9 cellular contexts compared by ENCODE assay signal in genomic region chr6:43608310-43608763, GRCh38. TPM values are rescaled to one million over a fixed set of nuclear protein-coding genes. Genes with fewer than 3 reads are reported as not detected.
DNase-seq lines count a peak whose midpoint lies in the region; ATAC-seq and TF ChIP-seq lines count a peak whose summit lies in the region.
"Had no signal": no experiment of that assay in that cellular context is flagged by ENCODE, and none has a peak within 500 bp of the region (broad histone marks: within the 10 kb centered on the region; RNA-seq: fewer than 3 reads in every experiment).

No MANE protein-coding gene starts in this region.

- H2AFZ ChIP-seq in PC-9, result no peak overlapping the region

- H3K4me2 ChIP-seq in PC-9, result no peak overlapping the region

- H3K9me2 ChIP-seq in PC-9 (ENCODE audit: insufficient read depth), result no peaks in the 10 kb centered on the region

- H4K20me1 ChIP-seq in PC-9 (ENCODE audit: insufficient read depth), result no peaks in the 10 kb centered on the region

- H3F3A ChIP-seq in PC-9 (ENCODE audit: insufficient read depth, low read depth), result peaks cover 53% of the 10 kb centered on the region; the same call in 1 of the 2 replicates

- H3K27me3 ChIP-seq in PC-9 (ENCODE audit: insufficient read depth, low read depth) (no peaks in the 10 kb centered on the region), neutrophil (no peaks in the 10 kb centered on the region)

- H3K36me3 ChIP-seq in PC-9 (ENCODE audit: low read depth) (peaks cover 7% of the 10 kb centered on the region; the same call in 1 of the 2 replicates), neutrophil (peaks cover 54% of the 10 kb centered on the region)

- peaks cover 12 to 29% of the 10 kb centered on the region in 2 donors for H3K36me3 Mint-ChIP-seq in activated T-cell treated with anti-CD3 and anti-CD28 coated beads, Interleukin-2, amount 50 U/mL, for 72 hours (ENCODE audit: insufficient read depth in 2 of 2)
- peaks cover 22% of the 10 kb centered on the region for H3K36me3 Mint-ChIP-seq in type B pancreatic cell

- H3K4me1 ChIP-seq in PC-9 (replicated peaks; ENCODE audit: insufficient read depth), result no peaks in the 10 kb centered on the region
- peaks cover 0 to 3% of the 10 kb centered on the region in 2 experiments for H3K4me1 ChIP-seq in neutrophil (ENCODE audit: control insufficient read depth in 1 of 2, insufficient read depth in 1 of 2, low read depth in 1 of 2, low read length in 1 of 2)

- peak; percentile 14 for DNase-seq in DMS 273 treated with DMSO at 0.1 percent for 48 hours (lab: John Stamatoyannopoulos, UW)
- peak; percentile 76 for DNase-seq in LHCN-M2 (ENCODE audit: low read depth)
- DNase-seq in PC-9, result peak; percentile 60 to 63
- peak; percentile 55 to 58 for DNase-seq in activated T-cell treated with anti-CD3 and anti-CD28 coated beads, Interleukin-2, amount 50 U/mL, for 72 hours
- DNase-seq in fibroblast of peridontal ligament (ENCODE audit: extremely low read depth), result peak; percentile 90
- no peak for DNase-seq in type B pancreatic cell (ENCODE audit: extremely low spot score, unreplicated experiment)

- H3K27ac ChIP-seq in PC-9 (no peak overlapping the region), neutrophil (no peak overlapping the region)

- POLR2A ChIA-PET in PC-9 (lab: Charles Lee; ENCODE audit: unreplicated experiment), result interaction anchor here (0.6 kb wide), 1 partner anchor 471 kb away, joined by 3 read pairs; no protein-coding TSS in a partner anchor

- H3K27ac Mint-ChIP-seq in activated T-cell treated with anti-CD3 and anti-CD28 coated beads, Interleukin-2, amount 50 U/mL, for 72 hours, result peak overlapping the region; percentile 2
- H3K27ac Mint-ChIP-seq in type B pancreatic cell, result no peak overlapping the region
- H3K27ac Mint-ChIP-seq: activated naive CD8-positive, alpha-beta T cell had no signal

- peaks cover 4% of the 10 kb centered on the region for H3K4me1 Mint-ChIP-seq in activated T-cell treated with anti-CD3 and anti-CD28 coated beads, Interleukin-2, amount 50 U/mL, for 72 hours (ENCODE audit: low read depth)
- peaks cover 4% of the 10 kb centered on the region for H3K4me1 Mint-ChIP-seq in type B pancreatic cell (ENCODE audit: unreplicated experiment)

- H3K79me2 ChIP-seq in PC-9 (ENCODE audit: low read depth), result no peaks in the 10 kb centered on the region

- no peak overlapping the region for H3K4me3 ChIP-seq in PC-9
- H3K4me3 ChIP-seq in neutrophil (ENCODE audit: low read depth in 1 of 2, low read length in 1 of 2), result no peak overlapping the region

- no TSS peak for BruUV-seq in PC-9 (replicated peaks; lab: Mats Ljungman, UMichigan)

- H3K9me3 ChIP-seq in PC-9 (ENCODE audit: insufficient read depth, low read depth), result no peaks in the 10 kb centered on the region
- no peaks in the 10 kb centered on the region for H3K9me3 ChIP-seq in neutrophil

- H3K27me3 Mint-ChIP-seq in activated T-cell treated with anti-CD3 and anti-CD28 coated beads, Interleukin-2, amount 50 U/mL, for 72 hours (ENCODE audit: low read depth), result no peaks in the 10 kb centered on the region
- no peaks in the 10 kb centered on the region for H3K27me3 Mint-ChIP-seq in type B pancreatic cell
- H3K27me3 Mint-ChIP-seq: activated naive CD8-positive, alpha-beta T cell had no signal

- CTCF ChIA-PET in PC-9 (lab: Charles Lee), result interaction anchor here (0.5 to 1.2 kb wide), 4 partner anchors 9 to 629 kb away, joined by 3 to 4 read pairs (median 4); no protein-coding TSS in a partner anchor

- peak; percentile 85 for TF ChIP-seq CTCF in PC-9 (conservative IDR thresholded peaks at IDR 0.05)
- TF ChIP-seq CTCF in neutrophil (IDR thresholded peaks at IDR 0.05), result peak; percentile 67
- TF ChIP-seq CTCF in type B pancreatic cell (conservative IDR thresholded peaks at IDR 0.05), result peak; percentile 91

- no peak overlapping the region for H3K4me3 Mint-ChIP-seq in activated T-cell treated with anti-CD3 and anti-CD28 coated beads, Interleukin-2, amount 50 U/mL, for 72 hours
- no peak overlapping the region for H3K4me3 Mint-ChIP-seq in type B pancreatic cell
- H3K4me3 Mint-ChIP-seq: activated naive CD8-positive, alpha-beta T cell had no signal

- H3K9me3 Mint-ChIP-seq in activated T-cell treated with anti-CD3 and anti-CD28 coated beads, Interleukin-2, amount 50 U/mL, for 72 hours, result no peaks in the 10 kb centered on the region
- H3K9me3 Mint-ChIP-seq in type B pancreatic cell, result no peaks in the 10 kb centered on the region

- intact Hi-C loops in PC-9 (cut with micrococcal nuclease; ENCODE audit: unreplicated experiment), result loop anchor here (1.0 to 2.0 kb wide), 3 partner anchors 56 to 471 kb away; no protein-coding TSS in a partner anchor

- ATAC-seq in activated T-cell treated with anti-CD3 and anti-CD28 coated beads, Interleukin-2, amount 50 U/mL, for 72 hours (replicated peaks in 1 of 2), result no peak
- no peak for ATAC-seq in HG02759 (IDR thresholded peaks at IDR 0.05; ENCODE audit: unreplicated experiment)

RNA-seq across cellular contexts. Expression of gene GTPBP2, which starts 20.7 kb away (rescaled TPM):
- total RNA-seq in LHCN-M2 (2014; rRNA removed), result 44.1 and 45.5 TPM in 2 replicates
- 27.5 TPM for polyA plus RNA-seq in LHCN-M2 (2012)
- total RNA-seq in PC-9 (2021), result 70.8 and 89.4 TPM in 2 replicates
- total RNA-seq in activated T-cell treated with anti-CD3 and anti-CD28 coated beads, Interleukin-2, amount 50 U/mL, for 72 hours, result 100 to 1,000 TPM in 1 of 2 donors, 10 to 100 TPM in 1; 99.0 to 137 TPM
- total RNA-seq in type B pancreatic cell (ENCODE audit: low replicate concordance), result 48.6 and 77.6 TPM in 2 replicates

RNA-seq across cellular contexts. Expression of gene MAD2L1BP, which starts 27.3 kb away (rescaled TPM):
- total RNA-seq in LHCN-M2 (2014; rRNA removed) (28.3 and 34.4 TPM in 2 replicates), PC-9 (2021) (23.6 and 25.7 TPM in 2 replicates), type B pancreatic cell (ENCODE audit: low replicate concordance) (33.3 and 40.0 TPM in 2 replicates)
- polyA plus RNA-seq in LHCN-M2 (2012), result 27.5 TPM
- 10 to 100 TPM; 40.4 to 41.3 TPM for total RNA-seq in activated T-cell treated with anti-CD3 and anti-CD28 coated beads, Interleukin-2, amount 50 U/mL, for 72 hours

RNA-seq across cellular contexts. Expression of gene POLH, which starts 32.4 kb away (rescaled TPM):
- total RNA-seq in LHCN-M2 (2014; rRNA removed) (45.9 and 71.0 TPM in 2 replicates), PC-9 (2021) (21.0 and 39.3 TPM in 2 replicates), type B pancreatic cell (ENCODE audit: low replicate concordance) (33.2 and 37.6 TPM in 2 replicates)
- 24.3 TPM for polyA plus RNA-seq in LHCN-M2 (2012)
- 10 to 100 TPM; 34.8 to 37.3 TPM for total RNA-seq in activated T-cell treated with anti-CD3 and anti-CD28 coated beads, Interleukin-2, amount 50 U/mL, for 72 hours

RNA-seq across cellular contexts. Expression of gene XPO5, which starts 32.5 kb away (rescaled TPM):
- total RNA-seq in LHCN-M2 (2014; rRNA removed), result 33.8 and 34.2 TPM in 2 replicates
- 19.7 TPM for polyA plus RNA-seq in LHCN-M2 (2012)
- total RNA-seq in PC-9 (2021), result 36.1 and 42.4 TPM in 2 replicates
- 100 to 1,000 TPM; 104 to 150 TPM for total RNA-seq in activated T-cell treated with anti-CD3 and anti-CD28 coated beads, Interleukin-2, amount 50 U/mL, for 72 hours
- 39.2 and 61.1 TPM in 2 replicates for total RNA-seq in type B pancreatic cell (ENCODE audit: low replicate concordance)

RNA-seq across cellular contexts. Expression of gene RSPH9, which starts 36.5 kb away (rescaled TPM):
- total RNA-seq in LHCN-M2 (2014; rRNA removed) (not detected in 2 replicates), PC-9 (2021) (not detected in 2 replicates), type B pancreatic cell (ENCODE audit: low replicate concordance) (0.14 and 0.53 TPM in 2 replicates)
- polyA plus RNA-seq in LHCN-M2 (2012), result 0.18 TPM
- total RNA-seq in activated T-cell treated with anti-CD3 and anti-CD28 coated beads, Interleukin-2, amount 50 U/mL, for 72 hours, result under 1 TPM in 1 of 2 donors, not detected in 1; 0.12 TPM
